ENCODE assay signal across 17 cellular contexts in genomic region chr9:129338701-129339445, GRCh38.
DNase-seq lines count a peak whose midpoint lies in the region; ATAC-seq, FAIRE-seq and TF ChIP-seq lines count a peak whose summit lies in the region.
"Had no signal": no experiment of that assay in that cellular context is flagged by ENCODE, and none has a peak within 500 bp of the region (broad histone marks: within the 10 kb centered on the region; RNA-seq: fewer than 3 reads in every experiment).

No MANE protein-coding gene starts in this region.

- FAIRE-seq in RCC 7860 (lab: Jason Lieb, UNC), result no peak

- H3K27me3 ChIP-seq in AG04450 (ENCODE audit: control insufficient read depth, insufficient read depth, low read length), result no peaks in the 10 kb centered on the region
- H3K27me3 ChIP-seq: cardiac muscle cell, neutrophil, tibial artery had no signal

- TF ChIP-seq CTCF in AG04450 (IDR thresholded peaks at IDR 0.05; ENCODE audit: low read depth, low read length), result no peak

- no peak for ATAC-seq in GM18868 (IDR thresholded peaks at IDR 0.05; ENCODE audit: unreplicated experiment)
- ATAC-seq: activated CD8-positive, alpha-beta T cell treated with anti-CD3 and anti-CD28 coated beads for 36 hours had no signal

- CTCF ChIA-PET in AG04450 (lab: Charles Lee), result interaction anchor here (0.6 kb wide), 1 partner anchor 56 kb away, joined by 4 read pairs; no protein-coding TSS in a partner anchor

- H3K4me3 ChIP-seq in AG04450 (ENCODE audit: low read depth, low read length), result no peak overlapping the region
- H3K4me3 ChIP-seq: cardiac muscle cell, tibial artery had no signal

- H3K9me3 ChIP-seq in AG04450 (ENCODE audit: control insufficient read depth, insufficient read depth, low read length), result no peaks in the 10 kb centered on the region; the same call in 1 of the 2 replicates
- H3K9me3 ChIP-seq: neutrophil, tibial artery had no signal

- POLR2A ChIA-PET in AG04450 (lab: Yijun Ruan, JAX), result interaction anchor here (0.6 to 1.3 kb wide), 6 partner anchors 15 to 234 kb away, joined by 3 to 7 read pairs (median 3); partner anchors contain the start of gene IER5L

- DNase-seq in AG04450 (ENCODE audit: low read depth, low spot score) (no peak), MV-4-11 (lab: John Stamatoyannopoulos, UW) (peak; percentile 69), myocyte (ENCODE audit: low read depth) (peak; percentile 58), DMS 273 (lab: John Stamatoyannopoulos, UW; ENCODE audit: unreplicated experiment) (no peak), RCC 7860 (ENCODE audit: low spot score) (no peak)
- DNase-seq in stimulated activated CD4-positive, alpha-beta T cell treated with anti-CD3 and anti-CD28 coated beads, Interleukin-4, amount 100 ng/mL, for 1 hour, result no peak
- DNase-seq: activated CD8-positive, alpha-beta T cell treated with anti-CD3 and anti-CD28 coated beads for 36 hours; activated effector memory CD4-positive, alpha-beta T cell treated with anti-CD3 and anti-CD28 coated beads, Interleukin-2, amount 50 U/mL, for 16 hours; AML-193; DND-41; NCI-H1436; NCI-H524; tibial artery had no signal

- H3K27ac ChIP-seq in AG04450 (ENCODE audit: low read depth, low read length) (peak overlapping the region; percentile 47), cingulate gyrus (ENCODE audit: low read depth, low read length) (peak overlapping the region; percentile 56)
- H3K27ac ChIP-seq: cardiac muscle cell, neutrophil had no signal

Comparison
In these comparisons a context has a peak if more than half of its experiments do, and no peak if none do; other contexts are left out.
1. DNase-seq: peak in MV-4-11 (single experiment) and myocyte (single experiment); none in AG04450 (single experiment), stimulated activated CD4-positive, alpha-beta T cell treated with anti-CD3 and anti-CD28 coated beads, Interleukin-4, amount 100 ng/mL, for 1 hour (single experiment), DMS 273 (single experiment) and RCC 7860 (single experiment).